Comparison of ENCODE assay signal across 1 cellular context in genomic region chr6:25022140-25022553, GRCh38.
TF ChIP-seq lines count a peak whose summit lies in the region.

No MANE protein-coding gene starts in this region.

TF ChIP-seq in IMR-90, 13 proteins besides CTCF, POLR2A, EP300 and RAD21:
- TF ChIP-seq USF2 (IDR thresholded peaks at IDR 0.05; ENCODE audit: low read depth, low read length) (no peak), RCOR1 (IDR thresholded peaks at IDR 0.05; ENCODE audit: insufficient replicate concordance, low read length) (no peak), CEBPB (IDR thresholded peaks at IDR 0.05; ENCODE audit: low read depth, low read length) (peak; percentile 66; the same call in 1 of the 2 replicates), MAFK (IDR thresholded peaks at IDR 0.05; ENCODE audit: low read depth, low read length) (peak; percentile 76), ELK1 (IDR thresholded peaks at IDR 0.05; ENCODE audit: borderline replicate concordance, low read depth, low read length) (no peak), BHLHE40 (IDR thresholded peaks at IDR 0.05; ENCODE audit: low read depth, low read length) (no peak), CHD1 (IDR thresholded peaks at IDR 0.05; ENCODE audit: low read depth, low read length) (no peak), RFX5 (IDR thresholded peaks at IDR 0.05; ENCODE audit: low read depth, low read length) (peak; percentile 75), MXI1 (IDR thresholded peaks at IDR 0.05; ENCODE audit: borderline replicate concordance, low read depth, low read length) (no peak), SMC3 (IDR thresholded peaks at IDR 0.05; ENCODE audit: low read depth, low read length) (no peak), MAZ (IDR thresholded peaks at IDR 0.05; ENCODE audit: borderline replicate concordance, low read depth, low read length) (no peak), FOS (IDR thresholded peaks at IDR 0.05; ENCODE audit: low read depth, low read length) (no peak), NFE2L2 (IDR thresholded peaks at IDR 0.05; ENCODE audit: low read depth, low read length) (peak; percentile 94)
